Comparison of ENCODE assay signal across 1 cellular context in the genomic region with DNA sequence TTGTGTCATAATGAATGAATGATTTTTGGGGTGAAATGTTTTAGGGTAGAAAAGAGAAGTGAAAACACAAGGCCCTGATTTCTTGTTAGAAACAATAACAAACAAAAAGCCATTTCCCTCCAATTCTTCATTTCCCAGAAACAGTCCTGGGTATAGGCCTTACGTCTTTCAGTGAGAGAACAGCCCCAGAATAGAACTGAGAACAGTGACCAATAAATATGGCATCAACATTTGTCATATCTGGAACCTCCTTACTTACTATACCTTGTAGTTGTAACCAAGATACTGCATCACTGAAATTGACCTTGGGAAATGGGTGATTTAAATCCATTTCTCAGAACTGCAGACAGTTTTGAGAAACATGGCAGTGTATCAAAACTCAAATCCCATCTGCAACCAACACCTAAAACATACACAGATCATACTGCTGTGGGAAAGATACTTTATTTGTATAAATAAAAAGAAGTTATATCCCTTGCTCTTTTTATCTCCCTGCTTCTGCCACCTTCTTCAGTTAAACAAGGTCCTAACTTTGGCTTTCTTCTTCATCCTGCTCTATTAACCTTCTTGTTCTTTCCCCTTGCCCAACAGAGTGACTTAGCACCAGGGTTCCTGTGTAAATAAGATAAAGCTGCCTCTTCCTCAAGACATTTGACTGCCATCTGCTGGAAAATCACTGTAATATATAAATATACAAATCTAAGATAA.
TF ChIP-seq lines count a peak whose summit lies in the region.

No MANE protein-coding gene starts in this region.

TF ChIP-seq in K562, 482 proteins besides CTCF, POLR2A, EP300 and RAD21 (continued from another document and continues in another):
- no peak for TF ChIP-seq ZNF280B (CRISPR knock-in tag; IDR thresholded peaks at IDR 0.05)
- TF ChIP-seq GABPB2 (CRISPR knock-in tag; conservative IDR thresholded peaks at IDR 0.05), result no peak
- TF ChIP-seq KAT7 (CRISPR knock-in tag; IDR thresholded peaks at IDR 0.05; ENCODE audit: borderline replicate concordance), result no peak
- TF ChIP-seq ETV1 (tag; conservative IDR thresholded peaks at IDR 0.05; ENCODE audit: low read depth), result peak; percentile 35; the same call in 1 of the 2 replicates
- TF ChIP-seq ZBTB26 (CRISPR knock-in tag; IDR thresholded peaks at IDR 0.05), result no peak
- no peak for TF ChIP-seq SMARCB1 (IDR thresholded peaks at IDR 0.05; ENCODE audit: insufficient read length, low read depth)
- no peak for TF ChIP-seq HNRNPLL (IDR thresholded peaks at IDR 0.05; ENCODE audit: low read depth, low read length, poor library complexity, severe bottlenecking)
- TF ChIP-seq TGIF2 (CRISPR knock-in tag; IDR thresholded peaks at IDR 0.05), result no peak
- no peak for TF ChIP-seq TAF9B (IDR thresholded peaks at IDR 0.05; ENCODE audit: partially characterized antibody)
- no peak for TF ChIP-seq HNRNPK (IDR thresholded peaks at IDR 0.05; ENCODE audit: low read depth, low read length, poor library complexity, severe bottlenecking)
- TF ChIP-seq ZNF134 (CRISPR knock-in tag; conservative IDR thresholded peaks at IDR 0.05), result no peak
- TF ChIP-seq POLR2AphosphoS5 (IDR thresholded peaks at IDR 0.05; ENCODE audit: control insufficient read depth, insufficient read depth, low read depth, low read length), result peak; percentile 90
- TF ChIP-seq POLR2H (tag; IDR thresholded peaks at IDR 0.05; ENCODE audit: low read depth), result no peak; the same call in 1 of the 2 replicates
- peak; percentile 52; the same call in 1 of the 2 replicates for TF ChIP-seq NFATC3 (IDR thresholded peaks at IDR 0.05)
- peak; percentile 89 for TF ChIP-seq C11orf30 (IDR thresholded peaks at IDR 0.05; ENCODE audit: low read depth)
- no peak for TF ChIP-seq SRSF1 (IDR thresholded peaks at IDR 0.05; ENCODE audit: low read depth, low read length)
- TF ChIP-seq HLTF (IDR thresholded peaks at IDR 0.05), result 0 out of 2 replicates have a peak, but pooled peaks have one; percentile 36
- TF ChIP-seq, protein P1, sequence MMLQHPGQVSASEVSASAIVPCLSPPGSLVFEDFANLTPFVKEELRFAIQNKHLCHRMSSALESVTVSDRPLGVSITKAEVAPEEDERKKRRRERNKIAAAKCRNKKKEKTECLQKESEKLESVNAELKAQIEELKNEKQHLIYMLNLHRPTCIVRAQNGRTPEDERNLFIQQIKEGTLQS (IDR thresholded peaks at IDR 0.05), result peak; percentile 59; the same call in 1 of the 2 replicates
- TF ChIP-seq, protein P1 (CRISPR knock-in tag; conservative IDR thresholded peaks at IDR 0.05), result 0 out of 2 replicates have a peak, but pooled peaks have one; percentile 44
- TF ChIP-seq ZNF124 (CRISPR knock-in tag; IDR thresholded peaks at IDR 0.05), result no peak
- TF ChIP-seq FOXA1 (IDR thresholded peaks at IDR 0.05; ENCODE audit: borderline replicate concordance), result peak; percentile 100
- TF ChIP-seq CBFA2T2 (conservative IDR thresholded peaks at IDR 0.05), result peak; percentile 87
- TF ChIP-seq MITF (IDR thresholded peaks at IDR 0.05), result no peak
- TF ChIP-seq, protein P2, sequence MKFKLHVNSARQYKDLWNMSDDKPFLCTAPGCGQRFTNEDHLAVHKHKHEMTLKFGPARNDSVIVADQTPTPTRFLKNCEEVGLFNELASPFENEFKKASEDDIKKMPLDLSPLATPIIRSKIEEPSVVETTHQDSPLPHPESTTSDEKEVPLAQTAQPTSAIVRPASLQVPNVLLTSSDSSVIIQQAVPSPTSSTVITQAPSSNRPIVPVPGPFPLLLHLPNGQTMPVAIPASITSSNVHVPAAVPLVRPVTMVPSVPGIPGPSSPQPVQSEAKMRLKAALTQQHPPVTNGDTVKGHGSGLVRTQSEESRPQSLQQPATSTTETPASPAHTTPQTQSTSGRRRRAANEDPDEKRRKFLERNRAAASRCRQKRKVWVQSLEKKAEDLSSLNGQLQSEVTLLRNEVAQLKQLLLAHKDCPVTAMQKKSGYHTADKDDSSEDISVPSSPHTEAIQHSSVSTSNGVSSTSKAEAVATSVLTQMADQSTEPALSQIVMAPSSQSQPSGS (CRISPR knock-in tag; IDR thresholded peaks at IDR 0.05), result no peak
- TF ChIP-seq ZNF354B (CRISPR knock-in tag; IDR thresholded peaks at IDR 0.05), result no peak
- TF ChIP-seq CEBPZ (IDR thresholded peaks at IDR 0.05; ENCODE audit: borderline replicate concordance, low read depth, low read length), result no peak
- peak; percentile 92 for TF ChIP-seq NCOR1 (IDR thresholded peaks at IDR 0.05)
- TF ChIP-seq MTF1 (CRISPR knock-in tag; IDR thresholded peaks at IDR 0.05; ENCODE audit: borderline replicate concordance), result no peak
- no peak for TF ChIP-seq SLC30A9 (CRISPR knock-in tag; IDR thresholded peaks at IDR 0.05)
- no peak for TF ChIP-seq E2F3 (CRISPR knock-in tag; IDR thresholded peaks at IDR 0.05)
- TF ChIP-seq ZNF586 (CRISPR knock-in tag; conservative IDR thresholded peaks at IDR 0.05), result no peak
- no peak; the same call in 1 of the 2 replicates for TF ChIP-seq ZNF766 (CRISPR knock-in tag; conservative IDR thresholded peaks at IDR 0.05)
- no peak for TF ChIP-seq ZNF23 (CRISPR knock-in tag; IDR thresholded peaks at IDR 0.05)
- TF ChIP-seq GABPA (tag; conservative IDR thresholded peaks at IDR 0.05; ENCODE audit: low read depth), result no peak
- TF ChIP-seq PTBP1 (IDR thresholded peaks at IDR 0.05; ENCODE audit: low read depth, low read length), result no peak
- TF ChIP-seq, protein P3, sequence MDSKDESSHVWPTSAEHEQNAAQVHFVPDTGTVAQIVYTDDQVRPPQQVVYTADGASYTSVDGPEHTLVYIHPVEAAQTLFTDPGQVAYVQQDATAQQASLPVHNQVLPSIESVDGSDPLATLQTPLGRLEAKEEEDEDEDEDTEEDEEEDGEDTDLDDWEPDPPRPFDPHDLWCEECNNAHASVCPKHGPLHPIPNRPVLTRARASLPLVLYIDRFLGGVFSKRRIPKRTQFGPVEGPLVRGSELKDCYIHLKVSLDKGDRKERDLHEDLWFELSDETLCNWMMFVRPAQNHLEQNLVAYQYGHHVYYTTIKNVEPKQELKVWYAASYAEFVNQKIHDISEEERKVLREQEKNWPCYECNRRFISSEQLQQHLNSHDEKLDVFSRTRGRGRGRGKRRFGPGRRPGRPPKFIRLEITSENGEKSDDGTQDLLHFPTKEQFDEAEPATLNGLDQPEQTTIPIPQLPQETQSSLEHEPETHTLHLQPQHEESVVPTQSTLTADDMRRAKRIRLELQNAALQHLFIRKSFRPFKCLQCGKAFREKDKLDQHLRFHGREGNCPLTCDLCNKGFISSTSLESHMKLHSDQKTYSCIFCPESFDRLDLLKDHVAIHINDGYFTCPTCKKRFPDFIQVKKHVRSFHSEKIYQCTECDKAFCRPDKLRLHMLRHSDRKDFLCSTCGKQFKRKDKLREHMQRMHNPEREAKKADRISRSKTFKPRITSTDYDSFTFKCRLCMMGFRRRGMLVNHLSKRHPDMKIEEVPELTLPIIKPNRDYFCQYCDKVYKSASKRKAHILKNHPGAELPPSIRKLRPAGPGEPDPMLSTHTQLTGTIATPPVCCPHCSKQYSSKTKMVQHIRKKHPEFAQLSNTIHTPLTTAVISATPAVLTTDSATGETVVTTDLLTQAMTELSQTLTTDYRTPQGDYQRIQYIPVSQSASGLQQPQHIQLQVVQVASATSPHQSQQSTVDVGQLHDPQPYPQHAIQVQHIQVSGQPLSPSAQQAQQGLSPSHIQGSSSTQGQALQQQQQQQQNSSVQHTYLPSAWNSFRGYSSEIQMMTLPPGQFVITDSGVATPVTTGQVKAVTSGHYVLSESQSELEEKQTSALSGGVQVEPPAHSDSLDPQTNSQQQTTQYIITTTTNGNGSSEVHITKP (IDR thresholded peaks at IDR 0.05; ENCODE audit: partially characterized antibody), result peak; percentile 74
- no peak for TF ChIP-seq HDGF (IDR thresholded peaks at IDR 0.05)
- no peak for TF ChIP-seq CREB3L1 (IDR thresholded peaks at IDR 0.05; ENCODE audit: borderline replicate concordance, low read depth)
- no peak for TF ChIP-seq KAT2B (IDR thresholded peaks at IDR 0.05; ENCODE audit: low read depth, low read length)
- TF ChIP-seq EWSR1 (IDR thresholded peaks at IDR 0.05; ENCODE audit: borderline replicate concordance, low read depth, partially characterized antibody), result no peak
- TF ChIP-seq SRSF7 (optimal IDR thresholded peaks at IDR 0.05; ENCODE audit: low read depth, low read length), result no peak
- peak; percentile 94 for TF ChIP-seq GATA2 (CRISPR knock-in tag; IDR thresholded peaks at IDR 0.05)
- TF ChIP-seq KDM2B (CRISPR knock-in tag; IDR thresholded peaks at IDR 0.05), result no peak
- no peak for TF ChIP-seq RNF219 (CRISPR knock-in tag; IDR thresholded peaks at IDR 0.05)
- no peak for TF ChIP-seq CCNT2 (IDR thresholded peaks at IDR 0.05; ENCODE audit: borderline replicate concordance, extremely low read depth, insufficient read length, low read depth, low read length)
